ENCODE assay signal across 14 cellular contexts in genomic region chr3:112602217-112602838, GRCh38. TPM values are rescaled to one million over a fixed set of nuclear protein-coding genes. Genes with fewer than 3 reads are reported as not detected.
DNase-seq lines count a peak whose midpoint lies in the region; ATAC-seq and TF ChIP-seq lines count a peak whose summit lies in the region.
"Had no signal": no experiment of that assay in that cellular context is flagged by ENCODE, and none has a peak within 500 bp of the region (broad histone marks: within the 10 kb centered on the region; RNA-seq: fewer than 3 reads in every experiment).

No MANE protein-coding gene starts in this region.

- H3K27me3 ChIP-seq in suprapubic skin = no peaks in the 10 kb centered on the region
- H3K27me3 ChIP-seq: vagina had no signal

- peaks cover 4% of the 10 kb centered on the region for H3K27me3 Mint-ChIP-seq in stimulated activated naive CD8-positive, alpha-beta T cell treated with anti-CD3 and anti-CD28 coated beads, Interleukin-15, amount 100 ng/mL, for 72 hours

- no peak for DNase-seq in activated naive CD4-positive, alpha-beta T cell treated with anti-CD3 and anti-CD28 coated beads, Interleukin-2, amount 50 U/mL, for 72 hours (ENCODE audit: low spot score in 2 of 2)
- DNase-seq in activated naive CD4-positive, alpha-beta T cell treated with Interleukin-2 at 50 U/mL for 16 hours = no peak
- DNase-seq in stimulated activated naive CD8-positive, alpha-beta T cell treated with anti-CD3 and anti-CD28 coated beads, Interleukin-15, amount 100 ng/mL, for 72 hours = no peak
- DNase-seq in activated effector memory CD4-positive, alpha-beta T cell treated with Interleukin-2 at 50 U/mL for 16 hours = no peak
- DNase-seq in suprapubic skin (ENCODE audit: low spot score in 2 of 2) = no peak
- DNase-seq: activated CD8-positive, alpha-beta memory T cell treated with anti-CD3 and anti-CD28 coated beads for 24 hours; GOT3; NCI-H2107; PC-9 had no signal

- H3K9me3 Mint-ChIP-seq in activated naive CD4-positive, alpha-beta T cell treated with anti-CD3 and anti-CD28 coated beads, Interleukin-2, amount 50 U/mL, for 72 hours = no peaks in the 10 kb centered on the region
- H3K9me3 Mint-ChIP-seq in stimulated activated naive CD8-positive, alpha-beta T cell treated with anti-CD3 and anti-CD28 coated beads, Interleukin-15, amount 100 ng/mL, for 72 hours = no peaks in the 10 kb centered on the region

- peak; percentile 51 to 83 for ATAC-seq in activated naive CD4-positive, alpha-beta T cell treated with anti-CD3 and anti-CD28 coated beads, Interleukin-2, amount 50 U/mL, for 72 hours
- ATAC-seq in GM21717 (IDR thresholded peaks at IDR 0.05; ENCODE audit: unreplicated experiment) (peak; percentile 89), HG03175 (IDR thresholded peaks at IDR 0.05; ENCODE audit: unreplicated experiment) (peak; percentile 86), HG02588 (IDR thresholded peaks at IDR 0.05; ENCODE audit: unreplicated experiment) (no peak)
- ATAC-seq in stimulated activated naive CD8-positive, alpha-beta T cell treated with anti-CD3 and anti-CD28 coated beads, Interleukin-15, amount 100 ng/mL, for 72 hours = peak; percentile 69
- ATAC-seq: sciatic nerve had no signal

- TF ChIP-seq CTCF in suprapubic skin (IDR thresholded peaks at IDR 0.05) = no peak

- no peaks in the 10 kb centered on the region for H3K9me3 ChIP-seq in suprapubic skin
- H3K9me3 ChIP-seq: vagina had no signal

- H3K4me1 Mint-ChIP-seq in stimulated activated naive CD8-positive, alpha-beta T cell treated with anti-CD3 and anti-CD28 coated beads, Interleukin-15, amount 100 ng/mL, for 72 hours = peaks cover 12% of the 10 kb centered on the region

- H3K4me3 Mint-ChIP-seq in stimulated activated naive CD8-positive, alpha-beta T cell treated with anti-CD3 and anti-CD28 coated beads, Interleukin-15, amount 100 ng/mL, for 72 hours = peak overlapping the region in 1 of 2 donors; percentile 6

- H3K27ac Mint-ChIP-seq in activated naive CD4-positive, alpha-beta T cell treated with anti-CD3 and anti-CD28 coated beads, Interleukin-2, amount 50 U/mL, for 72 hours = no peak overlapping the region
- H3K27ac Mint-ChIP-seq in stimulated activated naive CD8-positive, alpha-beta T cell treated with anti-CD3 and anti-CD28 coated beads, Interleukin-15, amount 100 ng/mL, for 72 hours = peak overlapping the region in 1 of 2 donors; percentile 44

- no peak for TF ChIP-seq POLR2A in suprapubic skin (IDR thresholded peaks at IDR 0.05)

- no peaks in the 10 kb centered on the region for H3K36me3 Mint-ChIP-seq in activated naive CD4-positive, alpha-beta T cell treated with anti-CD3 and anti-CD28 coated beads, Interleukin-2, amount 50 U/mL, for 72 hours

- H3K4me1 ChIP-seq in suprapubic skin = no peaks in the 10 kb centered on the region

- no peak for TF ChIP-seq EP300 in suprapubic skin (IDR thresholded peaks at IDR 0.05)

- H3K4me3 ChIP-seq in suprapubic skin = no peak overlapping the region
- H3K4me3 ChIP-seq: PC-9, vagina had no signal

- H3K36me3 ChIP-seq in suprapubic skin = peaks cover 9% of the 10 kb centered on the region

- H3K27ac ChIP-seq in suprapubic skin = no peak overlapping the region
- H3K27ac ChIP-seq: PC-9, vagina had no signal

RNA-seq across cellular contexts. Expression of gene CCDC80, which starts 38.6 kb away (rescaled TPM):
- under 1 TPM in 1 of 2 donors, not detected in 1; 0.47 TPM for total RNA-seq in activated naive CD4-positive, alpha-beta T cell treated with anti-CD3 and anti-CD28 coated beads, Interleukin-2, amount 50 U/mL, for 72 hours
- total RNA-seq in suprapubic skin = 10 to 100 TPM in 3 of 4 donors, 1 to 10 TPM in 1; 8.0 to 32.2 (median 17.1) TPM

RNA-seq across cellular contexts. Expression of gene SLC35A5, which starts 40.5 kb away (rescaled TPM):
- 10 to 100 TPM in 1 of 2 donors, 1 to 10 TPM in 1; 8.5 to 17.4 TPM for total RNA-seq in activated naive CD4-positive, alpha-beta T cell treated with anti-CD3 and anti-CD28 coated beads, Interleukin-2, amount 50 U/mL, for 72 hours
- 10 to 100 TPM; 18.7 to 25.8 (median 24.1) TPM for total RNA-seq in suprapubic skin

RNA-seq across cellular contexts. Expression of gene ATG3, which starts 40.6 kb away (rescaled TPM):
- 10 to 100 TPM; 52.5 to 55.3 TPM for total RNA-seq in activated naive CD4-positive, alpha-beta T cell treated with anti-CD3 and anti-CD28 coated beads, Interleukin-2, amount 50 U/mL, for 72 hours
- total RNA-seq in suprapubic skin = 10 to 100 TPM; 56.3 to 81.6 (median 62.2) TPM

Comparison
In these comparisons a context has a peak if more than half of its experiments do, and no peak if none do; other contexts are left out.
1. RNA of gene CCDC80, which starts 38.6 kb away (total RNA-seq): 8.0 to 32.2 TPM in suprapubic skin; 0.47 TPM in activated naive CD4-positive, alpha-beta T cell treated with anti-CD3 and anti-CD28 coated beads, Interleukin-2, amount 50 U/mL, for 72 hours; every median in the first group is over 4 times any median in the second.